Comparison of ENCODE assay signal across 9 cellular contexts in genomic region chr21:25573409-25574206, GRCh38. TPM values are rescaled to one million over a fixed set of nuclear protein-coding genes. Genes with fewer than 3 reads are reported as not detected.
DNase-seq lines count a peak whose midpoint lies in the region; ATAC-seq and TF ChIP-seq lines count a peak whose summit lies in the region.
"Had no signal": no experiment of that assay in that cellular context is flagged by ENCODE, and none has a peak within 500 bp of the region (broad histone marks: within the 10 kb centered on the region; RNA-seq: fewer than 3 reads in every experiment).

No MANE protein-coding gene starts in this region.

- DNase-seq in DND-41 (peak; percentile 76), NCI-H226 (peak; percentile 96), hepatocyte (ENCODE audit: low spot score) (peak; percentile 49), left ventricle myocardium inferior (no peak), SKM-1 treated with dmso at 0.1 percent for 144 hours (lab: John Stamatoyannopoulos, UW; ENCODE audit: unreplicated experiment) (no peak)
- peak; percentile 65 for DNase-seq in activated T-cell treated with anti-CD3 and anti-CD28 coated beads, Interleukin-2, amount 50 U/mL, for 24 hours
- DNase-seq in stimulated activated naive CD8-positive, alpha-beta T cell treated with anti-CD3 and anti-CD28 coated beads, Interleukin-15, amount 100 ng/mL, for 72 hours, result peak in 1 of 2 donors; percentile 69

- peaks cover 84% of the 10 kb centered on the region for H3K4me1 Mint-ChIP-seq in activated T-cell treated with anti-CD3 and anti-CD28 coated beads, Interleukin-2, amount 50 U/mL, for 24 hours (ENCODE audit: low read depth)
- peaks cover 72% of the 10 kb centered on the region for H3K4me1 Mint-ChIP-seq in stimulated activated naive CD8-positive, alpha-beta T cell treated with anti-CD3 and anti-CD28 coated beads, Interleukin-15, amount 100 ng/mL, for 72 hours

- H3K79me2 ChIP-seq in DND-41 (ENCODE audit: insufficient read depth, low read length), result peaks cover 55% of the 10 kb centered on the region
- no peaks in the 10 kb centered on the region for H3K79me2 ChIP-seq in hepatocyte

- H3K4me3 Mint-ChIP-seq in activated T-cell treated with anti-CD3 and anti-CD28 coated beads, Interleukin-2, amount 50 U/mL, for 24 hours, result peak overlapping the region; percentile 79
- peak overlapping the region; percentile 80 to 86 for H3K4me3 Mint-ChIP-seq in stimulated activated naive CD8-positive, alpha-beta T cell treated with anti-CD3 and anti-CD28 coated beads, Interleukin-15, amount 100 ng/mL, for 72 hours

- ATAC-seq in DND-41 (ENCODE audit: insufficient read depth, low read depth) (peak; percentile 96), GM21786 (IDR thresholded peaks at IDR 0.05; ENCODE audit: unreplicated experiment) (peak; percentile 18)
- ATAC-seq in stimulated activated naive CD8-positive, alpha-beta T cell treated with anti-CD3 and anti-CD28 coated beads, Interleukin-15, amount 100 ng/mL, for 72 hours, result peak; percentile 81

- intact Hi-C loops in left ventricle myocardium inferior (cut with micrococcal nuclease), result no loop called here

- H3K9ac ChIP-seq in DND-41 (ENCODE audit: low read depth, low read length), result peak overlapping the region; percentile 52

- H2AFZ ChIP-seq in DND-41 (ENCODE audit: low read depth, low read length), result no peak overlapping the region
- H2AFZ ChIP-seq in hepatocyte, result no peak overlapping the region

- H3K27me3 ChIP-seq in DND-41 (ENCODE audit: insufficient read depth, low read length, poor library complexity) (no peaks in the 10 kb centered on the region), hepatocyte (no peaks in the 10 kb centered on the region), left ventricle myocardium inferior (ENCODE audit: low read depth) (no peaks in the 10 kb centered on the region)

- H3K36me3 Mint-ChIP-seq in activated T-cell treated with anti-CD3 and anti-CD28 coated beads, Interleukin-2, amount 50 U/mL, for 24 hours (ENCODE audit: low read depth), result peaks cover 95% of the 10 kb centered on the region

- H3K36me3 ChIP-seq in DND-41 (ENCODE audit: insufficient read depth, low read length), result peaks cover 64% of the 10 kb centered on the region
- H3K36me3 ChIP-seq in hepatocyte (replicated peaks; ENCODE audit: insufficient read depth, low read depth), result no peaks in the 10 kb centered on the region
- H3K36me3 ChIP-seq in left ventricle myocardium inferior, result peaks cover 28% of the 10 kb centered on the region

- H4K20me1 ChIP-seq in DND-41 (ENCODE audit: insufficient read depth, low read length) (peaks cover 6% of the 10 kb centered on the region; the same call in 1 of the 2 replicates), hepatocyte (ENCODE audit: insufficient read depth, poor library complexity, severe bottlenecking) (no peaks in the 10 kb centered on the region)

- H3K4me3 ChIP-seq in DND-41 (ENCODE audit: low read depth in 1 of 2, low read length in 2 of 2), result peak overlapping the region; percentile 14 to 44; a peak in 3 of 4 replicates
- H3K4me3 ChIP-seq in hepatocyte, result no peak overlapping the region
- H3K4me3 ChIP-seq in left ventricle myocardium inferior, result no peak overlapping the region

- H3K27ac ChIP-seq in DND-41 (ENCODE audit: low read length), result peak overlapping the region; percentile 87
- H3K27ac ChIP-seq in hepatocyte, result no peak overlapping the region
- H3K27ac ChIP-seq in left ventricle myocardium inferior (replicated peaks), result no peak overlapping the region
- H3K27ac ChIP-seq: VCaP had no signal

- H3K27ac Mint-ChIP-seq in activated T-cell treated with anti-CD3 and anti-CD28 coated beads, Interleukin-2, amount 50 U/mL, for 24 hours, result peak overlapping the region; percentile 99
- peak overlapping the region; percentile 68 to 96 for H3K27ac Mint-ChIP-seq in stimulated activated naive CD8-positive, alpha-beta T cell treated with anti-CD3 and anti-CD28 coated beads, Interleukin-15, amount 100 ng/mL, for 72 hours

- no peaks in the 10 kb centered on the region for H3K9me2 ChIP-seq in hepatocyte (replicated peaks; ENCODE audit: insufficient read depth)

- WGBS in hepatocyte (ENCODE audit: low lambda C conversion rate, missing lambda C conversion rate), result 69% methylated on average over 6 of the region's 6 CpGs

- peaks cover 57% of the 10 kb centered on the region for H3K4me1 ChIP-seq in DND-41 (ENCODE audit: insufficient read depth, low read length)
- no peaks in the 10 kb centered on the region for H3K4me1 ChIP-seq in hepatocyte (ENCODE audit: insufficient read depth)
- H3K4me1 ChIP-seq in left ventricle myocardium inferior, result no peaks in the 10 kb centered on the region

- H3K27me3 Mint-ChIP-seq in activated T-cell treated with anti-CD3 and anti-CD28 coated beads, Interleukin-2, amount 50 U/mL, for 24 hours, result no peaks in the 10 kb centered on the region
- no peaks in the 10 kb centered on the region for H3K27me3 Mint-ChIP-seq in stimulated activated naive CD8-positive, alpha-beta T cell treated with anti-CD3 and anti-CD28 coated beads, Interleukin-15, amount 100 ng/mL, for 72 hours

- peak overlapping the region; percentile 63 for H3K4me2 ChIP-seq in DND-41 (ENCODE audit: insufficient read depth, low read length)
- H3K4me2 ChIP-seq in hepatocyte, result no peak overlapping the region

- H3K9me3 ChIP-seq in DND-41 (ENCODE audit: insufficient read depth, low read length, severe bottlenecking), result no peaks in the 10 kb centered on the region
- H3K9me3 ChIP-seq in hepatocyte (ENCODE audit: low read depth), result no peaks in the 10 kb centered on the region
- H3K9me3 ChIP-seq in left ventricle myocardium inferior (replicated peaks), result no peaks in the 10 kb centered on the region

- TF ChIP-seq CTCF in DND-41 (IDR thresholded peaks at IDR 0.05; ENCODE audit: borderline replicate concordance, extremely low read depth, low read length, poor library complexity, severe bottlenecking), result no peak
- TF ChIP-seq CTCF in hepatocyte (IDR thresholded peaks at IDR 0.05; ENCODE audit: poor library complexity), result no peak
- TF ChIP-seq CTCF in left ventricle myocardium inferior (IDR thresholded peaks at IDR 0.05; ENCODE audit: borderline replicate concordance), result no peak

- no peaks in the 10 kb centered on the region for H3K9me3 Mint-ChIP-seq in activated T-cell treated with anti-CD3 and anti-CD28 coated beads, Interleukin-2, amount 50 U/mL, for 24 hours
- no peaks in the 10 kb centered on the region for H3K9me3 Mint-ChIP-seq in stimulated activated naive CD8-positive, alpha-beta T cell treated with anti-CD3 and anti-CD28 coated beads, Interleukin-15, amount 100 ng/mL, for 72 hours

RNA-seq across cellular contexts. Expression of gene MRPL39, which starts 33.7 kb away (rescaled TPM):
- 22.8 and 27.4 TPM in 2 replicates for total RNA-seq in hepatocyte
- 43.0 and 47.0 TPM in 2 replicates for polyA plus RNA-seq in hepatocyte
- 49.9 TPM for total RNA-seq in left ventricle myocardium inferior

Comparison
In these comparisons a context has a peak if more than half of its experiments do, and no peak if none do; other contexts are left out.
1. ATAC-seq: peak in every context shown above with its lines; median percentile 96 in DND-41; 81 in stimulated activated naive CD8-positive, alpha-beta T cell treated with anti-CD3 and anti-CD28 coated beads, Interleukin-15, amount 100 ng/mL, for 72 hours; 18 in GM21786.
2. DNase-seq: peak in DND-41 (single experiment), NCI-H226 (single experiment), activated T-cell treated with anti-CD3 and anti-CD28 coated beads, Interleukin-2, amount 50 U/mL, for 24 hours (single experiment) and hepatocyte (single experiment); none in left ventricle myocardium inferior (single experiment) and SKM-1 treated with dmso at 0.1 percent for 144 hours (single experiment).
3. H3K4me3 ChIP-seq: peak in DND-41 (2 of 2); none in hepatocyte (single experiment) and left ventricle myocardium inferior (single experiment).